In the genomic region with DNA sequence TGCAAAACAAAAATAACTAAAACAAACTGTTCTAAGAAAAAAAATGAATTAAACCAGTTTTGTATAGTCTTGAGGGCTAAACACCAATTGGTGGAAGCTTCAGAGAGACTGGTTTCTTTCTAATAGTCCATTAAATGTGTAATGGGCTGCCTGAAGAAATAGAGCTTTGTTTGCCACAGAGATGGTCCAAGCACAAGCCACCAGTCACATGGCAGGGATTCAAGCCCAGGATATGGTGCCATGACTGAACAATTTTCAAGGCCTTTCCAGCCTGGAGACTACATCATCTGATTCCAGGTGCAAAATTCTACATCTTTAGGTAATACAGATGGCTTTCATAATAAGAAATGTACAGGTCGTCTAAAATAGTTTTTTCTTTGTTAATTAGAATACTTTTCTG, we compare ENCODE assay signal across 20 cellular contexts.
"Had no signal": no experiment of that assay in that cellular context is flagged by ENCODE, and none has a peak within 500 bp of the region (broad histone marks: within the 10 kb centered on the region; RNA-seq: fewer than 3 reads in every experiment).

No MANE protein-coding gene starts in this region.

- H3K27me3 ChIP-seq: colonic mucosa, heart right ventricle, sigmoid colon, upper lobe of left lung had no signal

- H3K4me1 ChIP-seq: colonic mucosa, heart right ventricle, sigmoid colon, upper lobe of left lung had no signal

- ATAC-seq: activated T-helper 17 cell treated with anti-CD3 and anti-CD28 coated beads, Interleukin-2, amount 50 U/mL, for 72 hours; heart right ventricle; left colon; naive thymus-derived CD4-positive, alpha-beta T cell had no signal

- DNase-seq: activated CD4-positive, alpha-beta T cell treated with anti-CD3 and anti-CD28 coated beads for 1 hour; activated CD8-positive, alpha-beta memory T cell treated with anti-CD3 and anti-CD28 coated beads for 24 hours; activated CD8-positive, alpha-beta memory T cell treated with anti-CD3 and anti-CD28 coated beads, Interleukin-2, amount 50 U/mL, for 4 hours; activated naive CD4-positive, alpha-beta T cell; activated naive CD8-positive, alpha-beta T cell treated with anti-CD3 and anti-CD28 coated beads for 36 hours; activated T-cell treated with anti-CD3 and anti-CD28 coated beads, Interleukin-2, amount 50 U/mL, for 24 hours; colonic mucosa; heart right ventricle; left colon; mesendoderm; naive thymus-derived CD4-positive, alpha-beta T cell; retina; sigmoid colon; stimulated activated CD4-positive, alpha-beta T cell treated with anti-CD3 and anti-CD28 coated beads, Interleukin-2, amount 100 ng/mL, for 48 hours; stimulated activated CD8-positive, alpha-beta memory T cell treated with anti-CD3 and anti-CD28 coated beads, Interleukin-4, amount 100 ng/mL, for 48 hours; stimulated activated naive CD4-positive, alpha-beta T cell; T-helper 9 cell; upper lobe of left lung had no signal

- H3K4me3 ChIP-seq: colonic mucosa, heart right ventricle, sigmoid colon, upper lobe of left lung had no signal

- H3K9me3 ChIP-seq: colonic mucosa, heart right ventricle, sigmoid colon, upper lobe of left lung had no signal

- H3K27ac ChIP-seq: colonic mucosa, epithelial cell of prostate, heart right ventricle, upper lobe of left lung had no signal

- H3K36me3 ChIP-seq: colonic mucosa, heart right ventricle, sigmoid colon, upper lobe of left lung had no signal
